In genomic region chr12:57836442-57837375, GRCh38 we compare ENCODE assay signal across 8 cellular contexts. TPM values are rescaled to one million over a fixed set of nuclear protein-coding genes. Genes with fewer than 3 reads are reported as not detected.
DNase-seq lines count a peak whose midpoint lies in the region; ATAC-seq and TF ChIP-seq lines count a peak whose summit lies in the region.

No MANE protein-coding gene starts in this region.

- H3K9me3 ChIP-seq in mucosa of rectum (ENCODE audit: control insufficient read depth in 2 of 2, low read length in 2 of 2) = no peaks in the 10 kb centered on the region
- no peaks in the 10 kb centered on the region for H3K9me3 ChIP-seq in uterus

- no peak for TF ChIP-seq CTCF in endothelial cell (IDR thresholded peaks at IDR 0.05; ENCODE audit: unreplicated experiment)
- TF ChIP-seq CTCF in uterus (IDR thresholded peaks at IDR 0.05) = no peak

- H3K27me3 ChIP-seq in mucosa of rectum (ENCODE audit: control insufficient read depth in 2 of 2, insufficient read depth in 2 of 2, low read length in 2 of 2) (no peaks in the 10 kb centered on the region), uterus (no peaks in the 10 kb centered on the region)

- peaks cover 6% of the 10 kb centered on the region for H3K36me3 Mint-ChIP-seq in endothelial cell (ENCODE audit: low read depth, unreplicated experiment)

- H3K4me3 ChIP-seq in mucosa of rectum (ENCODE audit: low read length in 2 of 2) = peak overlapping the region in 1 of 2 donors; percentile 58
- peak overlapping the region; percentile 0 to 28 for H3K4me3 ChIP-seq in uterus

- H3K27ac Mint-ChIP-seq in endothelial cell (ENCODE audit: unreplicated experiment) = peak overlapping the region; percentile 98

- peak; percentile 39; the same call in 1 of the 2 replicates for TF ChIP-seq EP300 in Ishikawa (IDR thresholded peaks at IDR 0.05; ENCODE audit: borderline replicate concordance)

- peak overlapping the region; percentile 2 to 17 for H3K9ac ChIP-seq in mucosa of rectum (ENCODE audit: low read depth in 1 of 2, low read length in 2 of 2)

- H3K9me3 Mint-ChIP-seq in endothelial cell (ENCODE audit: unreplicated experiment) = no peaks in the 10 kb centered on the region

- H3K4me3 Mint-ChIP-seq in endothelial cell (ENCODE audit: unreplicated experiment) = peak overlapping the region; percentile 76

- ATAC-seq in GM21576 (IDR thresholded peaks at IDR 0.05; ENCODE audit: unreplicated experiment) = peak; percentile 44

- peaks cover 82 to 87% of the 10 kb centered on the region in 2 donors for H3K4me1 ChIP-seq in mucosa of rectum (ENCODE audit: control insufficient read depth in 2 of 2, insufficient read depth in 2 of 2, low read length in 2 of 2)
- peaks cover 32 to 70% of the 10 kb centered on the region in 2 donors for H3K4me1 ChIP-seq in uterus

- H3K36me3 ChIP-seq in mucosa of rectum (ENCODE audit: control insufficient read depth in 2 of 2, insufficient read depth in 2 of 2, low read length in 2 of 2) = peaks cover 0 to 5% of the 10 kb centered on the region in 2 donors
- H3K36me3 ChIP-seq in uterus = no peaks in the 10 kb centered on the region

- TF ChIP-seq POLR2A in uterus (IDR thresholded peaks at IDR 0.05) = no peak

- H3K4me1 Mint-ChIP-seq in endothelial cell (ENCODE audit: unreplicated experiment) = peaks cover 65% of the 10 kb centered on the region

- intact Hi-C loops in uterus (cut with DNase I; ENCODE audit: low total_unique reads) = no loop called here

- peak; percentile 9; the same call in 1 of the 2 replicates for TF ChIP-seq RAD21 in Ishikawa (IDR thresholded peaks at IDR 0.05; ENCODE audit: low read depth)

- peaks cover 16% of the 10 kb centered on the region for H3K27me3 Mint-ChIP-seq in endothelial cell (ENCODE audit: unreplicated experiment)

- peak overlapping the region; percentile 16 to 58 for H3K27ac ChIP-seq in mucosa of rectum (ENCODE audit: low read depth in 2 of 2, low read length in 2 of 2)
- H3K27ac ChIP-seq in uterus = peak overlapping the region; percentile 53 to 96

- DNase-seq in NCI-H2081 (lab: John Stamatoyannopoulos, UW) = peak; percentile 46 to 82
- DNase-seq in NCI-H2081 treated with DMSO at 0.1 percent for 48 hours (lab: John Stamatoyannopoulos, UW) = no peak
- peak; percentile 19 for DNase-seq in T-helper 22 cell (ENCODE audit: low read depth)
- peak; percentile 60 for DNase-seq in endothelial cell (ENCODE audit: low spot score)
- DNase-seq in uterus = peak; percentile 82 to 89

TF ChIP-seq in Ishikawa, 13 proteins besides CTCF, POLR2A, EP300 and RAD21:
- TF ChIP-seq REST (IDR thresholded peaks at IDR 0.05; ENCODE audit: low read depth) (no peak), MAX (IDR thresholded peaks at IDR 0.05) (peak; percentile 43), ZBTB7A (IDR thresholded peaks at IDR 0.05; ENCODE audit: low read depth) (no peak), TCF12 (IDR thresholded peaks at IDR 0.05; ENCODE audit: low read depth) (peak; percentile 92; the same call in 1 of the 2 replicates), TEAD4 (IDR thresholded peaks at IDR 0.05) (peak; percentile 70), CEBPB (IDR thresholded peaks at IDR 0.05) (no peak), FOXM1 (IDR thresholded peaks at IDR 0.05; ENCODE audit: borderline replicate concordance, low read depth) (no peak), NFIC (IDR thresholded peaks at IDR 0.05) (peak; percentile 93), YY1 (IDR thresholded peaks at IDR 0.05; ENCODE audit: low read depth) (peak; percentile 80), EGR1 (IDR thresholded peaks at IDR 0.05) (no peak), USF1 (IDR thresholded peaks at IDR 0.05) (peak; percentile 37; the same call in 1 of the 2 replicates), CREB1 (IDR thresholded peaks at IDR 0.05; ENCODE audit: low read depth) (no peak), TAF1 (IDR thresholded peaks at IDR 0.05; ENCODE audit: low read depth) (peak; percentile 30; the same call in 1 of the 2 replicates)
TF ChIP-seq in Ishikawa: peak in this region for 7.

RNA-seq across cellular contexts. Expression of gene CTDSP2, which starts 9.8 kb away (rescaled TPM):
- total RNA-seq in endothelial cell (ENCODE audit: unreplicated experiment) = 181 TPM
- total RNA-seq in uterus = 100 to 1,000 TPM in 2 of 4 donors, 10 to 100 TPM in 2; 66.2 to 212 (median 90.9) TPM

RNA-seq across cellular contexts. Expression of gene AVIL, which starts 18.2 kb away (rescaled TPM):
- total RNA-seq in endothelial cell (ENCODE audit: unreplicated experiment) = 4.5 TPM
- 10 to 100 TPM in 1 of 4 donors, 1 to 10 TPM in 2, not detected in 1; 4.4 to 21.8 (median 5.1) TPM for total RNA-seq in uterus

RNA-seq across cellular contexts. Expression of gene TSFM, which starts 54.1 kb away (rescaled TPM):
- total RNA-seq in endothelial cell (ENCODE audit: unreplicated experiment) (25.8 TPM), uterus (10 to 100 TPM in 3 of 4 donors, 1 to 10 TPM in 1; 8.2 to 22.3 (median 16.7) TPM)
